ENCODE assay signal across 19 cellular contexts in genomic region chr14:82500222-82500621, GRCh38.
DNase-seq lines count a peak whose midpoint lies in the region; ATAC-seq and TF ChIP-seq lines count a peak whose summit lies in the region.
"Had no signal": no experiment of that assay in that cellular context is flagged by ENCODE, and none has a peak within 500 bp of the region (broad histone marks: within the 10 kb centered on the region; RNA-seq: fewer than 3 reads in every experiment).

No MANE protein-coding gene starts in this region.

- H3K36me3 ChIP-seq in gastroesophageal sphincter (no peaks in the 10 kb centered on the region), prostate gland (no peaks in the 10 kb centered on the region), thyroid gland (no peaks in the 10 kb centered on the region)
- H3K36me3 ChIP-seq: BLaER1 treated with 17β-estradiol and CSF1 and Interleukin-3, amounts not matched to agents 10 nM and 100 nM had no signal

- TF ChIP-seq EP300 in gastroesophageal sphincter (IDR thresholded peaks at IDR 0.05) = no peak

- TF ChIP-seq CTCF in gastroesophageal sphincter (IDR thresholded peaks at IDR 0.05) = no peak
- TF ChIP-seq CTCF in prostate gland (IDR thresholded peaks at IDR 0.05) = no peak
- no peak for TF ChIP-seq CTCF in thyroid gland (IDR thresholded peaks at IDR 0.05)

- no peaks in the 10 kb centered on the region for H3K27me3 ChIP-seq in gastroesophageal sphincter
- H3K27me3 ChIP-seq in prostate gland (replicated peaks; ENCODE audit: insufficient read depth) = no peaks in the 10 kb centered on the region
- H3K27me3 ChIP-seq in thyroid gland = no peaks in the 10 kb centered on the region
- H3K27me3 ChIP-seq: BLaER1 treated with 17β-estradiol and CSF1 and Interleukin-3, amounts not matched to agents 10 nM and 100 nM had no signal

- H3K4me3 ChIP-seq in gastroesophageal sphincter (no peak overlapping the region), prostate gland (no peak overlapping the region), thyroid gland (replicated peaks in 1 of 3) (no peak overlapping the region)
- H3K4me3 ChIP-seq: A549; BLaER1 treated with 17β-estradiol and CSF1 and Interleukin-3, amounts not matched to agents 10 nM and 100 nM had no signal

- no peaks in the 10 kb centered on the region for H3K9me3 ChIP-seq in gastroesophageal sphincter
- no peaks in the 10 kb centered on the region for H3K9me3 ChIP-seq in prostate gland
- H3K9me3 ChIP-seq in thyroid gland = no peaks in the 10 kb centered on the region
- H3K9me3 ChIP-seq: A549; BLaER1 treated with 17β-estradiol and CSF1 and Interleukin-3, amounts not matched to agents 10 nM and 100 nM; Caco-2 had no signal

- peak; percentile 0 for DNase-seq in NCI-H82 (lab: John Stamatoyannopoulos, UW)
- DNase-seq in NCI-H82 treated with DMSO at 0.1 percent for 48 hours (lab: John Stamatoyannopoulos, UW; ENCODE audit: unreplicated experiment) = no peak
- peak; percentile 44 for DNase-seq in prostate gland (ENCODE audit: low spot score)
- peak in 1 of 2 donors; percentile 3 for DNase-seq in thyroid gland
- DNase-seq in effector CD4-positive, alpha-beta T cell = no peak
- DNase-seq: AML-193; Caco-2; Calu3; CD4-positive, alpha-beta T cell; CD8-positive, alpha-beta T cell; DMS79 treated with DMSO at 0.1 percent for 48 hours; GF-D8 had no signal

- intact Hi-C loops in prostate gland (cut with DNase I) = loop anchor here (10.0 kb wide), 1 partner anchor 105 kb away; no protein-coding TSS in a partner anchor
- intact Hi-C loops in thyroid gland (cut with DNase I) = no loop called here

- H3K27ac ChIP-seq in gastroesophageal sphincter (peak overlapping the region; percentile 34 to 74 (median 64)), prostate gland (no peak overlapping the region), thyroid gland (peak overlapping the region in 2 of 3 donors; percentile 52 to 53)
- H3K27ac ChIP-seq: 22Rv1; A549; BLaER1 treated with 17β-estradiol and CSF1 and Interleukin-3, amounts not matched to agents 10 nM and 100 nM; C4-2B had no signal

- TF ChIP-seq POLR2A in gastroesophageal sphincter (IDR thresholded peaks at IDR 0.05) (no peak), prostate gland (IDR thresholded peaks at IDR 0.05) (no peak), thyroid gland (IDR thresholded peaks at IDR 0.05) (no peak)

- ATAC-seq in gastroesophageal sphincter = peak; percentile 60
- no peak for ATAC-seq in GM18907 (IDR thresholded peaks at IDR 0.05; ENCODE audit: unreplicated experiment)
- ATAC-seq in HG03095 (IDR thresholded peaks at IDR 0.05; ENCODE audit: unreplicated experiment) = no peak
- ATAC-seq: A549; CD8-positive, alpha-beta T cell had no signal

- 33% methylated on average over 1 of the region's 1 CpG for WGBS in gastroesophageal sphincter (ENCODE audit: low coverage in 1 of 2), 2 donors
- 20% methylated on average over 1 of the region's 1 CpG for WGBS in prostate gland
- 26 to 30% methylated on average over 1 of the region's 1 CpG for WGBS in thyroid gland, 2 donors

- H3K4me1 ChIP-seq in gastroesophageal sphincter = peaks cover 0 to 29% (median 2%) of the 10 kb centered on the region in 3 donors
- peaks cover 4% of the 10 kb centered on the region for H3K4me1 ChIP-seq in prostate gland (replicated peaks)
- H3K4me1 ChIP-seq in thyroid gland = peaks cover 17 to 21% of the 10 kb centered on the region in 2 donors
- H3K4me1 ChIP-seq: A549; BLaER1 treated with 17β-estradiol and CSF1 and Interleukin-3, amounts not matched to agents 10 nM and 100 nM; Caco-2 had no signal

Comparison
In these comparisons a context has a peak if more than half of its experiments do, and no peak if none do; other contexts are left out.
1. DNase-seq: peak in NCI-H82 (single experiment) and prostate gland (single experiment); none in NCI-H82 treated with DMSO at 0.1 percent for 48 hours (single experiment) and effector CD4-positive, alpha-beta T cell (single experiment).
2. H3K27ac ChIP-seq: peak in gastroesophageal sphincter (4 of 4) and thyroid gland (2 of 3); none in prostate gland (0 of 2).